Comparison of ENCODE assay signal across 1 cellular context in the genomic region with DNA sequence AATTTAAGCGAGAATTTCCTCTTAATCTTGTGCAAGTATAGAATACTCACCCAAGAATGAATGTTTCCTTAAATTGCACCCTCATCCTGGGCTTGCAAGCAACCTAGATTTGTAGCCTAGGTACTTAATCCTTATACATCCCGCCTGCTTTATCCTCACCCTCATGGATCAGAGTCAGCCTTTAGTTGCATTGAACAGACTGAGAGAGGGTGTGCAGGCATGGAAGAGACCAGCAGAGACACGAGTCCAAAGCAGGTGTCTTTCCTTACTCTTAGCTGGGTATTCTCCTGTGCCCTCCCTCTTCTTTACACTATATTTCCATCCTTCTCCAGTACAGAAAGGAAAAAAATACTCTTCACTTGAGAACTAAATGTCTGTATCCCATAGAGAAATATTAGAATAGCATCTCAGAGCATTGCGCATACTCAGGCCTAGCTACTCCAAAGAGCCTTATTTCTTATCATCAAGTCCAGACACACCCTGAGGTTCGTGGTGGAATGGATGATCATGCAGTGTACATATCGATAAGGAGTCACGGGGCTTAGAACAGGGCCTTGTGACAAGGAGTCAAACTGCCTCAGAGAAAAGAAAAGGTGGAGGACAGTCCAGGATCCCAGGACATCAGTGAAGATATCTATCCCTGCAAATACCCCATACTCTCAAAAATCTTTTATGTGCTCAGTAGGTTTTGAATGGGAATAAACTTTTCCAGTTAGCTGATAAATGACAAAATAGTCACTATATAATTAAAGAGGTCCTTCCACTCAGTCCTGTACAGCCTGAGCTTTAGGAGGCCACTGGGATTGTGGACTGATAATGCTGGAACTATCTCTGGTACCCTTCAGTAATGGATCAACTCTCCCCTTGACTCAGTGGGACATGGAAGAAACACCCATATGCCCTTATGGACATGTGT.
TF ChIP-seq lines count a peak whose summit lies in the region.

No MANE protein-coding gene starts in this region.

TF ChIP-seq in K562, 482 proteins besides CTCF, POLR2A, EP300 and RAD21 (continued from another document and continues in another):
- TF ChIP-seq, protein P1, sequence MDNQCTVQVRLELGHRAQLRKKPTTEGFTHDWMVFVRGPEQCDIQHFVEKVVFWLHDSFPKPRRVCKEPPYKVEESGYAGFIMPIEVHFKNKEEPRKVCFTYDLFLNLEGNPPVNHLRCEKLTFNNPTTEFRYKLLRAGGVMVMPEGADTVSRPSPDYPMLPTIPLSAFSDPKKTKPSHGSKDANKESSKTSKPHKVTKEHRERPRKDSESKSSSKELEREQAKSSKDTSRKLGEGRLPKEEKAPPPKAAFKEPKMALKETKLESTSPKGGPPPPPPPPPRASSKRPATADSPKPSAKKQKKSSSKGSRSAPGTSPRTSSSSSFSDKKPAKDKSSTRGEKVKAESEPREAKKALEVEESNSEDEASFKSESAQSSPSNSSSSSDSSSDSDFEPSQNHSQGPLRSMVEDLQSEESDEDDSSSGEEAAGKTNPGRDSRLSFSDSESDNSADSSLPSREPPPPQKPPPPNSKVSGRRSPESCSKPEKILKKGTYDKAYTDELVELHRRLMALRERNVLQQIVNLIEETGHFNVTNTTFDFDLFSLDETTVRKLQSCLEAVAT (IDR thresholded peaks at IDR 0.05), result peak in 1 of 2 experiments; percentile 96; a peak in 2 of 4 replicates
- TF ChIP-seq SAFB (IDR thresholded peaks at IDR 0.05; ENCODE audit: borderline replicate concordance, low read depth, low read length) (no peak), SMC3 (conservative IDR thresholded peaks at IDR 0.05; ENCODE audit: insufficient read depth, low read depth, low read length) (no peak), SRSF3 (IDR thresholded peaks at IDR 0.05; ENCODE audit: insufficient read depth, low read length) (no peak), MYC (IDR thresholded peaks at IDR 0.05; ENCODE audit: low read depth, low read length) (peak; percentile 73), MYC (CRISPR knock-in tag; IDR thresholded peaks at IDR 0.05; ENCODE audit: borderline replicate concordance, low read depth) (no peak; the same call in 1 of the 2 replicates), MIER1 (IDR thresholded peaks at IDR 0.05; ENCODE audit: low read depth) (no peak), ETV5 (CRISPR knock-in tag; IDR thresholded peaks at IDR 0.05; ENCODE audit: low read depth) (no peak), NR3C1 (CRISPR knock-in tag; IDR thresholded peaks at IDR 0.05) (no peak), POLR2B (IDR thresholded peaks at IDR 0.05; ENCODE audit: low read depth, partially characterized antibody) (peak; percentile 42), CHCHD3 (CRISPR knock-in tag; IDR thresholded peaks at IDR 0.05) (peak; percentile 51; the same call in 1 of the 2 replicates), ARID1B (IDR thresholded peaks at IDR 0.05) (peak; percentile 99), ZNF23 (CRISPR knock-in tag; IDR thresholded peaks at IDR 0.05) (no peak), ZNF124 (CRISPR knock-in tag; IDR thresholded peaks at IDR 0.05) (no peak), ZNF76 (CRISPR knock-in tag; IDR thresholded peaks at IDR 0.05; ENCODE audit: borderline replicate concordance) (no peak; the same call in 1 of the 2 replicates), ZNF764 (CRISPR knock-in tag; IDR thresholded peaks at IDR 0.05; ENCODE audit: low read depth) (no peak), MYNN (IDR thresholded peaks at IDR 0.05) (peak; percentile 73), MYNN (CRISPR knock-in tag; IDR thresholded peaks at IDR 0.05) (no peak), ZNF41 (CRISPR knock-in tag; conservative IDR thresholded peaks at IDR 0.05) (no peak), SIX5 (IDR thresholded peaks at IDR 0.05; ENCODE audit: borderline replicate concordance in 1 of 2, insufficient read depth in 1 of 2, low read depth in 1 of 2, low read length in 2 of 2) (no peak), ZNF589 (CRISPR knock-in tag; IDR thresholded peaks at IDR 0.05; ENCODE audit: low read depth) (peak; percentile 95), POLR2G (IDR thresholded peaks at IDR 0.05; ENCODE audit: low read depth, low read length) (no peak), KAT2B (IDR thresholded peaks at IDR 0.05; ENCODE audit: low read depth, low read length) (no peak), ILF3 (IDR thresholded peaks at IDR 0.05; ENCODE audit: borderline replicate concordance) (peak; percentile 96; the same call in 1 of the 2 replicates), JUND (IDR thresholded peaks at IDR 0.05; ENCODE audit: borderline replicate concordance, low read depth, low read length) (peak; percentile 91), JUND (tag; IDR thresholded peaks at IDR 0.05; ENCODE audit: borderline replicate concordance, low read depth, low read length) (peak; percentile 74; the same call in 2 of the 3 replicates), FOXJ2 (tag; IDR thresholded peaks at IDR 0.05) (peak; percentile 83), FOXA1 (IDR thresholded peaks at IDR 0.05; ENCODE audit: borderline replicate concordance) (no peak), ARID2 (IDR thresholded peaks at IDR 0.05) (no peak), NCOA2 (IDR thresholded peaks at IDR 0.05; ENCODE audit: partially characterized antibody in 2 of 2) (peak; percentile 78 to 86), KAT8 (IDR thresholded peaks at IDR 0.05; ENCODE audit: low read depth) (no peak), GABPA (tag; conservative IDR thresholded peaks at IDR 0.05; ENCODE audit: low read depth) (peak; percentile 3; the same call in 1 of the 2 replicates), MCM3 (IDR thresholded peaks at IDR 0.05) (no peak), MTA3 (IDR thresholded peaks at IDR 0.05; ENCODE audit: borderline replicate concordance) (peak; percentile 86; the same call in 1 of the 2 replicates), ZNF444 (CRISPR knock-in tag; IDR thresholded peaks at IDR 0.05) (0 out of 2 replicates have a peak, but pooled peaks have one; percentile 3), CHD1 (IDR thresholded peaks at IDR 0.05; ENCODE audit: low read length) (no peak)
- TF ChIP-seq, protein P2, sequence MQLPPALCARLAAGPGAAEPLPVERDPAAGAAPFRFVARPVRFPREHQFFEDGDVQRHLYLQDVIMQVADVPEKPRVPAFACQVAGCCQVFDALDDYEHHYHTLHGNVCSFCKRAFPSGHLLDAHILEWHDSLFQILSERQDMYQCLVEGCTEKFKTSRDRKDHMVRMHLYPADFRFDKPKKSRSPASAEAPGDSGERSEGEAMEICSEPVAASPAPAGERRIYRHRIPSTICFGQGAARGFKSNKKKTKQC (CRISPR knock-in tag; IDR thresholded peaks at IDR 0.05), result no peak
- TF ChIP-seq, protein P3, sequence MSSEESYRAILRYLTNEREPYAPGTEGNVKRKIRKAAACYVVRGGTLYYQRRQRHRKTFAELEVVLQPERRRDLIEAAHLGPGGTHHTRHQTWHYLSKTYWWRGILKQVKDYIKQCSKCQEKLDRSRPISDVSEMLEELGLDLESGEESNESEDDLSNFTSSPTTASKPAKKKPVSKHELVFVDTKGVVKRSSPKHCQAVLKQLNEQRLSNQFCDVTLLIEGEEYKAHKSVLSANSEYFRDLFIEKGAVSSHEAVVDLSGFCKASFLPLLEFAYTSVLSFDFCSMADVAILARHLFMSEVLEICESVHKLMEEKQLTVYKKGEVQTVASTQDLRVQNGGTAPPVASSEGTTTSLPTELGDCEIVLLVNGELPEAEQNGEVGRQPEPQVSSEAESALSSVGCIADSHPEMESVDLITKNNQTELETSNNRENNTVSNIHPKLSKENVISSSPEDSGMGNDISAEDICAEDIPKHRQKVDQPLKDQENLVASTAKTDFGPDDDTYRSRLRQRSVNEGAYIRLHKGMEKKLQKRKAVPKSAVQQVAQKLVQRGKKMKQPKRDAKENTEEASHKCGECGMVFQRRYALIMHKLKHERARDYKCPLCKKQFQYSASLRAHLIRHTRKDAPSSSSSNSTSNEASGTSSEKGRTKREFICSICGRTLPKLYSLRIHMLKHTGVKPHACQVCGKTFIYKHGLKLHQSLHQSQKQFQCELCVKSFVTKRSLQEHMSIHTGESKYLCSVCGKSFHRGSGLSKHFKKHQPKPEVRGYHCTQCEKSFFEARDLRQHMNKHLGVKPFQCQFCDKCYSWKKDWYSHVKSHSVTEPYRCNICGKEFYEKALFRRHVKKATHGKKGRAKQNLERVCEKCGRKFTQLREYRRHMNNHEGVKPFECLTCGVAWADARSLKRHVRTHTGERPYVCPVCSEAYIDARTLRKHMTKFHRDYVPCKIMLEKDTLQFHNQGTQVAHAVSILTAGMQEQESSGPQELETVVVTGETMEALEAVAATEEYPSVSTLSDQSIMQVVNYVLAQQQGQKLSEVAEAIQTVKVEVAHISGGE (CRISPR knock-in tag; IDR thresholded peaks at IDR 0.05), result peak in 1 of 3 experiments; percentile 80; a peak in 2 of 6 replicates
- TF ChIP-seq, protein P4, sequence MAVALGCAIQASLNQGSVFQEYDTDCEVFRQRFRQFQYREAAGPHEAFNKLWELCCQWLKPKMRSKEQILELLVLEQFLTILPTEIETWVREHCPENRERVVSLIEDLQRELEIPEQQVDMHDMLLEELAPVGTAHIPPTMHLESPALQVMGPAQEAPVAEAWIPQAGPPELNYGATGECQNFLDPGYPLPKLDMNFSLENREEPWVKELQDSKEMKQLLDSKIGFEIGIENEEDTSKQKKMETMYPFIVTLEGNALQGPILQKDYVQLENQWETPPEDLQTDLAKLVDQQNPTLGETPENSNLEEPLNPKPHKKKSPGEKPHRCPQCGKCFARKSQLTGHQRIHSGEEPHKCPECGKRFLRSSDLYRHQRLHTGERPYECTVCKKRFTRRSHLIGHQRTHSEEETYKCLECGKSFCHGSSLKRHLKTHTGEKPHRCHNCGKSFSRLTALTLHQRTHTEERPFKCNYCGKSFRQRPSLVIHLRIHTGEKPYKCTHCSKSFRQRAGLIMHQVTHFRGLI (CRISPR knock-in tag; IDR thresholded peaks at IDR 0.05), result no peak; the same call in 1 of the 2 replicates
- TF ChIP-seq, protein P5, sequence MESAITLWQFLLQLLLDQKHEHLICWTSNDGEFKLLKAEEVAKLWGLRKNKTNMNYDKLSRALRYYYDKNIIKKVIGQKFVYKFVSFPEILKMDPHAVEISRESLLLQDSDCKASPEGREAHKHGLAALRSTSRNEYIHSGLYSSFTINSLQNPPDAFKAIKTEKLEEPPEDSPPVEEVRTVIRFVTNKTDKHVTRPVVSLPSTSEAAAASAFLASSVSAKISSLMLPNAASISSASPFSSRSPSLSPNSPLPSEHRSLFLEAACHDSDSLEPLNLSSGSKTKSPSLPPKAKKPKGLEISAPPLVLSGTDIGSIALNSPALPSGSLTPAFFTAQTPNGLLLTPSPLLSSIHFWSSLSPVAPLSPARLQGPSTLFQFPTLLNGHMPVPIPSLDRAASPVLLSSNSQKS (CRISPR knock-in tag; IDR thresholded peaks at IDR 0.05), result no peak
- TF ChIP-seq, protein P6, sequence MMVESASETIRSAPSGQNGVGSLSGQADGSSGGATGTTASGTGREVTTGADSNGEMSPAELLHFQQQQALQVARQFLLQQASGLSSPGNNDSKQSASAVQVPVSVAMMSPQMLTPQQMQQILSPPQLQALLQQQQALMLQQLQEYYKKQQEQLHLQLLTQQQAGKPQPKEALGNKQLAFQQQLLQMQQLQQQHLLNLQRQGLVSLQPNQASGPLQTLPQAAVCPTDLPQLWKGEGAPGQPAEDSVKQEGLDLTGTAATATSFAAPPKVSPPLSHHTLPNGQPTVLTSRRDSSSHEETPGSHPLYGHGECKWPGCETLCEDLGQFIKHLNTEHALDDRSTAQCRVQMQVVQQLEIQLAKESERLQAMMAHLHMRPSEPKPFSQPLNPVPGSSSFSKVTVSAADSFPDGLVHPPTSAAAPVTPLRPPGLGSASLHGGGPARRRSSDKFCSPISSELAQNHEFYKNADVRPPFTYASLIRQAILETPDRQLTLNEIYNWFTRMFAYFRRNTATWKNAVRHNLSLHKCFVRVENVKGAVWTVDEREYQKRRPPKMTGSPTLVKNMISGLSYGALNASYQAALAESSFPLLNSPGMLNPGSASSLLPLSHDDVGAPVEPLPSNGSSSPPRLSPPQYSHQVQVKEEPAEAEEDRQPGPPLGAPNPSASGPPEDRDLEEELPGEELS (CRISPR knock-in tag; IDR thresholded peaks at IDR 0.05; ENCODE audit: borderline replicate concordance), result no peak
- TF ChIP-seq, protein P7, sequence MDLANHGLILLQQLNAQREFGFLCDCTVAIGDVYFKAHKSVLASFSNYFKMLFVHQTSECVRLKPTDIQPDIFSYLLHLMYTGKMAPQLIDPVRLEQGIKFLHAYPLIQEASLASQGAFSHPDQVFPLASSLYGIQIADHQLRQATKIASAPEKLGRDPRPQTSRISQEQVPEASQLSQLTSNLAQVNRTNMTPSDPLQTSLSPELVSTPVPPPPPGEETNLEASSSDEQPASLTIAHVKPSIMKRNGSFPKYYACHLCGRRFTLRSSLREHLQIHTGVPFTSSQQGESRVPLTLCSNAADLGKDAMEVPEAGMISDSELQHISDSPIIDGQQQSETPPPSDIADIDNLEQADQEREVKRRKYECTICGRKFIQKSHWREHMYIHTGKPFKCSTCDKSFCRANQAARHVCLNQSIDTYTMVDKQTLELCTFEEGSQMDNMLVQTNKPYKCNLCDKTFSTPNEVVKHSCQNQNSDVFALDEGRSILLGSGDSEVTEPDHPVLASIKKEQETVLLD (IDR thresholded peaks at IDR 0.05), result 0 out of 2 replicates have a peak, but pooled peaks have one; percentile 78
- TF ChIP-seq, protein P8, sequence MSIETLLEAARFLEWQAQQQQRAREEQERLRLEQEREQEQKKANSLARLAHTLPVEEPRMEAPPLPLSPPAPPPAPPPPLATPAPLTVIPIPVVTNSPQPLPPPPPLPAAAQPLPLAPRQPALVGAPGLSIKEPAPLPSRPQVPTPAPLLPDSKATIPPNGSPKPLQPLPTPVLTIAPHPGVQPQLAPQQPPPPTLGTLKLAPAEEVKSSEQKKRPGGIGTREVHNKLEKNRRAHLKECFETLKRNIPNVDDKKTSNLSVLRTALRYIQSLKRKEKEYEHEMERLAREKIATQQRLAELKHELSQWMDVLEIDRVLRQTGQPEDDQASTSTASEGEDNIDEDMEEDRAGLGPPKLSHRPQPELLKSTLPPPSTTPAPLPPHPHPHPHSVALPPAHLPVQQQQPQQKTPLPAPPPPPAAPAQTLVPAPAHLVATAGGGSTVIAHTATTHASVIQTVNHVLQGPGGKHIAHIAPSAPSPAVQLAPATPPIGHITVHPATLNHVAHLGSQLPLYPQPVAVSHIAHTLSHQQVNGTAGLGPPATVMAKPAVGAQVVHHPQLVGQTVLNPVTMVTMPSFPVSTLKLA (conservative IDR thresholded peaks at IDR 0.05), result peak; percentile 63 to 76
- TF ChIP-seq, protein P9, sequence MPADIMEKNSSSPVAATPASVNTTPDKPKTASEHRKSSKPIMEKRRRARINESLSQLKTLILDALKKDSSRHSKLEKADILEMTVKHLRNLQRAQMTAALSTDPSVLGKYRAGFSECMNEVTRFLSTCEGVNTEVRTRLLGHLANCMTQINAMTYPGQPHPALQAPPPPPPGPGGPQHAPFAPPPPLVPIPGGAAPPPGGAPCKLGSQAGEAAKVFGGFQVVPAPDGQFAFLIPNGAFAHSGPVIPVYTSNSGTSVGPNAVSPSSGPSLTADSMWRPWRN (IDR thresholded peaks at IDR 0.05; ENCODE audit: low read depth), result peak; percentile 80
